11 cellular contexts compared by ENCODE assay signal in genomic region chr14:75340921-75341320, GRCh38.
A peak's percentile ranks its signal among the peaks of the same experiment; 100 is the strongest.
DNase-seq lines count a peak whose midpoint lies in the region; ATAC-seq and TF ChIP-seq lines count a peak whose summit lies in the region.
"Had no signal": no experiment of that assay in that cellular context is flagged by ENCODE, and none has a peak within 500 bp of the region (broad histone marks: within the 10 kb centered on the region; RNA-seq: fewer than 3 reads in every experiment).

No MANE protein-coding gene starts in this region.

- H3K36me3 ChIP-seq in heart right ventricle = no peaks in the 10 kb centered on the region
- H3K36me3 ChIP-seq in psoas muscle (ENCODE audit: insufficient read depth in 1 of 2, low read depth in 1 of 2) = no peaks in the 10 kb centered on the region
- H3K36me3 ChIP-seq: cardiac muscle cell had no signal

- whole genome bisulfite sequencing in heart right ventricle, 2 donors = 4 to 7% methylated on average over 8 of the region's 8 CpGs
- 1 to 9% (median 2%) methylated on average over 8 of the region's 8 CpGs for WGBS in psoas muscle, 3 donors

- no peak for TF ChIP-seq CTCF in heart right ventricle (IDR thresholded peaks at IDR 0.05)
- TF ChIP-seq CTCF in psoas muscle (IDR thresholded peaks at IDR 0.05) = no peak

- H3K4me3 ChIP-seq in heart right ventricle (no peak overlapping the region), psoas muscle (peak overlapping the region; percentile 51)
- H3K4me3 ChIP-seq: cardiac muscle cell had no signal

- peaks cover 0 to 15% (median 0%) of the 10 kb centered on the region in 11 donors for H3K9me3 ChIP-seq in heart right ventricle
- H3K9me3 ChIP-seq in psoas muscle = no peaks in the 10 kb centered on the region

- H3K4me1 ChIP-seq in heart right ventricle = peaks cover 11 to 76% (median 38%) of the 10 kb centered on the region in 9 donors
- peaks cover 41% of the 10 kb centered on the region for H3K4me1 ChIP-seq in psoas muscle

- DNase-seq in G401 (ENCODE audit: low spot score) = peak; percentile 29
- peak; percentile 56 for DNase-seq in UCSD-AML1 (lab: John Stamatoyannopoulos, UW; ENCODE audit: unreplicated experiment)
- peak; percentile 82 to 95 for DNase-seq in heart right ventricle
- peak; percentile 93 to 97 for DNase-seq in psoas muscle
- no peak for DNase-seq in NCI-H1436 treated with DMSO at 0.1 percent for 48 hours (lab: John Stamatoyannopoulos, UW)
- DNase-seq in stimulated activated CD4-positive, alpha-beta T cell treated with anti-CD3 and anti-CD28 coated beads, Interleukin-4, amount 100 ng/mL, for 24 hours = no peak
- no peak for DNase-seq in NCI-H2081 (lab: John Stamatoyannopoulos, UW)
- DNase-seq: activated CD4-positive, alpha-beta T cell treated with anti-CD3 and anti-CD28 coated beads for 36 hours; NCI-H82 had no signal

- H3K27me3 ChIP-seq in heart right ventricle = no peaks in the 10 kb centered on the region
- H3K27me3 ChIP-seq in psoas muscle (ENCODE audit: insufficient read depth in 3 of 3, low read length in 2 of 3) = no peaks in the 10 kb centered on the region
- H3K27me3 ChIP-seq: cardiac muscle cell had no signal

- in situ Hi-C loops in G401 (cut with HindIII; ENCODE audit: low sequenced_read_pairs) = no loop called here

- intact Hi-C loops in heart right ventricle (cut with DNase I) = loop anchor here in 3 of 10 donors (1.0 to 5.0 kb wide), 4 partner anchors 30 to 86 kb away; partner anchors contain the start of gene JDP2 (in 1 of the 3)
- intact Hi-C loops in psoas muscle (cut with DNase I) = loop anchor here (2.0 to 5.0 kb wide), 3 partner anchors 56 to 68 kb away; no protein-coding TSS in a partner anchor

- ATAC-seq in heart right ventricle (peak; percentile 81 to 98 (median 96)), psoas muscle (peak; percentile 89 to 93 (median 92)), GM21576 (IDR thresholded peaks at IDR 0.05; ENCODE audit: unreplicated experiment) (no peak)
- ATAC-seq: activated CD4-positive, alpha-beta T cell treated with anti-CD3 and anti-CD28 coated beads for 36 hours had no signal

- H3K27ac ChIP-seq in heart right ventricle (peak overlapping the region; percentile 72 to 91 (median 84)), psoas muscle (peak overlapping the region; percentile 92)
- H3K27ac ChIP-seq: cardiac muscle cell had no signal

Comparison
In these comparisons a context has a peak if more than half of its experiments do, and no peak if none do; other contexts are left out.
1. DNase-seq: peak in G401 (single experiment), UCSD-AML1 (single experiment), heart right ventricle (2 of 2) and psoas muscle (2 of 2); none in NCI-H1436 treated with DMSO at 0.1 percent for 48 hours (single experiment), stimulated activated CD4-positive, alpha-beta T cell treated with anti-CD3 and anti-CD28 coated beads, Interleukin-4, amount 100 ng/mL, for 24 hours (single experiment) and NCI-H2081 (0 of 2).